Comparison of ENCODE assay signal across 2 cellular contexts in genomic region chr4:108869970-108870369, GRCh38.
DNase-seq lines count a peak whose midpoint lies in the region; ATAC-seq and TF ChIP-seq lines count a peak whose summit lies in the region.
"Not testable (repeated sequence)": the region's sequence is repeated elsewhere in the genome, so short reads cannot be mapped to it uniquely, and the experiment has no call there.

No MANE protein-coding gene starts in this region.

- H3K27me3 ChIP-seq in sigmoid colon, result not testable (repeated sequence)

- ATAC-seq in Right ventricle myocardium inferior, result not testable (repeated sequence)

- not testable (repeated sequence) for H3K4me3 ChIP-seq in sigmoid colon

- WGBS in sigmoid colon, 2 donors, result 95 to 96% methylated on average over 9 of the region's 9 CpGs

- not testable (repeated sequence) for H3K27ac ChIP-seq in sigmoid colon

- TF ChIP-seq EP300 in sigmoid colon (IDR thresholded peaks at IDR 0.05), result not testable (repeated sequence)

- not testable (repeated sequence) for H3K36me3 ChIP-seq in sigmoid colon

- not testable (repeated sequence) for TF ChIP-seq POLR2A in sigmoid colon (IDR thresholded peaks at IDR 0.05)

- not testable (repeated sequence) for H3K9me3 ChIP-seq in sigmoid colon

- DNase-seq in Right ventricle myocardium inferior (ENCODE audit: missing footprints), result peak; percentile 9
- peak; percentile 22 for DNase-seq in sigmoid colon

- H3K4me1 ChIP-seq in sigmoid colon, result not testable (repeated sequence)

- not testable (repeated sequence) for TF ChIP-seq CTCF in sigmoid colon (IDR thresholded peaks at IDR 0.05)

- intact Hi-C loops in Right ventricle myocardium inferior (cut with DNase I); sigmoid colon (cut with DNase I): not testable (repeated sequence)
